In the genomic region with DNA sequence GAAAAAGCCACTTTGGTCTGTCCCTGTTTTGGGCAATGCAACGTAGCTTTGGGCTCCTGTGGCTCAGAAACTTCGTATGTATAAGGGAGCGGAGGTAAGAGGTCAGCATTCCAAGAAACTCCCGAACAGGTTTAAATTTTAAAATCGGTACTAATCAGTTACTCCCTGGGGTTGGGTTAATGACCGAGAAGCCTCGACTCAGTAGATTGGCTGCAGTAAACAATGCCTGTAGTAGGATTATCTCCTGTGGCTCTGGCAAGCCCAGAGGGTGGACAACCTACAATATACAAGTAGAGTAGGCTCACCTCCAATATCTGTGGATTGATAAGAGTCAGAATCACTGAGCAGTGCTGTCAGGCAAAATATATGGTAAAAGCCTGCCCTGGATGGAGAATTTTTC, we compare ENCODE assay signal across 1 cellular context.
TF ChIP-seq lines count a peak whose summit lies in the region.

No MANE protein-coding gene starts in this region.

TF ChIP-seq in GM23338, 12 proteins besides CTCF, POLR2A, EP300 and RAD21 (continued from another document):
- TF ChIP-seq, protein P1, sequence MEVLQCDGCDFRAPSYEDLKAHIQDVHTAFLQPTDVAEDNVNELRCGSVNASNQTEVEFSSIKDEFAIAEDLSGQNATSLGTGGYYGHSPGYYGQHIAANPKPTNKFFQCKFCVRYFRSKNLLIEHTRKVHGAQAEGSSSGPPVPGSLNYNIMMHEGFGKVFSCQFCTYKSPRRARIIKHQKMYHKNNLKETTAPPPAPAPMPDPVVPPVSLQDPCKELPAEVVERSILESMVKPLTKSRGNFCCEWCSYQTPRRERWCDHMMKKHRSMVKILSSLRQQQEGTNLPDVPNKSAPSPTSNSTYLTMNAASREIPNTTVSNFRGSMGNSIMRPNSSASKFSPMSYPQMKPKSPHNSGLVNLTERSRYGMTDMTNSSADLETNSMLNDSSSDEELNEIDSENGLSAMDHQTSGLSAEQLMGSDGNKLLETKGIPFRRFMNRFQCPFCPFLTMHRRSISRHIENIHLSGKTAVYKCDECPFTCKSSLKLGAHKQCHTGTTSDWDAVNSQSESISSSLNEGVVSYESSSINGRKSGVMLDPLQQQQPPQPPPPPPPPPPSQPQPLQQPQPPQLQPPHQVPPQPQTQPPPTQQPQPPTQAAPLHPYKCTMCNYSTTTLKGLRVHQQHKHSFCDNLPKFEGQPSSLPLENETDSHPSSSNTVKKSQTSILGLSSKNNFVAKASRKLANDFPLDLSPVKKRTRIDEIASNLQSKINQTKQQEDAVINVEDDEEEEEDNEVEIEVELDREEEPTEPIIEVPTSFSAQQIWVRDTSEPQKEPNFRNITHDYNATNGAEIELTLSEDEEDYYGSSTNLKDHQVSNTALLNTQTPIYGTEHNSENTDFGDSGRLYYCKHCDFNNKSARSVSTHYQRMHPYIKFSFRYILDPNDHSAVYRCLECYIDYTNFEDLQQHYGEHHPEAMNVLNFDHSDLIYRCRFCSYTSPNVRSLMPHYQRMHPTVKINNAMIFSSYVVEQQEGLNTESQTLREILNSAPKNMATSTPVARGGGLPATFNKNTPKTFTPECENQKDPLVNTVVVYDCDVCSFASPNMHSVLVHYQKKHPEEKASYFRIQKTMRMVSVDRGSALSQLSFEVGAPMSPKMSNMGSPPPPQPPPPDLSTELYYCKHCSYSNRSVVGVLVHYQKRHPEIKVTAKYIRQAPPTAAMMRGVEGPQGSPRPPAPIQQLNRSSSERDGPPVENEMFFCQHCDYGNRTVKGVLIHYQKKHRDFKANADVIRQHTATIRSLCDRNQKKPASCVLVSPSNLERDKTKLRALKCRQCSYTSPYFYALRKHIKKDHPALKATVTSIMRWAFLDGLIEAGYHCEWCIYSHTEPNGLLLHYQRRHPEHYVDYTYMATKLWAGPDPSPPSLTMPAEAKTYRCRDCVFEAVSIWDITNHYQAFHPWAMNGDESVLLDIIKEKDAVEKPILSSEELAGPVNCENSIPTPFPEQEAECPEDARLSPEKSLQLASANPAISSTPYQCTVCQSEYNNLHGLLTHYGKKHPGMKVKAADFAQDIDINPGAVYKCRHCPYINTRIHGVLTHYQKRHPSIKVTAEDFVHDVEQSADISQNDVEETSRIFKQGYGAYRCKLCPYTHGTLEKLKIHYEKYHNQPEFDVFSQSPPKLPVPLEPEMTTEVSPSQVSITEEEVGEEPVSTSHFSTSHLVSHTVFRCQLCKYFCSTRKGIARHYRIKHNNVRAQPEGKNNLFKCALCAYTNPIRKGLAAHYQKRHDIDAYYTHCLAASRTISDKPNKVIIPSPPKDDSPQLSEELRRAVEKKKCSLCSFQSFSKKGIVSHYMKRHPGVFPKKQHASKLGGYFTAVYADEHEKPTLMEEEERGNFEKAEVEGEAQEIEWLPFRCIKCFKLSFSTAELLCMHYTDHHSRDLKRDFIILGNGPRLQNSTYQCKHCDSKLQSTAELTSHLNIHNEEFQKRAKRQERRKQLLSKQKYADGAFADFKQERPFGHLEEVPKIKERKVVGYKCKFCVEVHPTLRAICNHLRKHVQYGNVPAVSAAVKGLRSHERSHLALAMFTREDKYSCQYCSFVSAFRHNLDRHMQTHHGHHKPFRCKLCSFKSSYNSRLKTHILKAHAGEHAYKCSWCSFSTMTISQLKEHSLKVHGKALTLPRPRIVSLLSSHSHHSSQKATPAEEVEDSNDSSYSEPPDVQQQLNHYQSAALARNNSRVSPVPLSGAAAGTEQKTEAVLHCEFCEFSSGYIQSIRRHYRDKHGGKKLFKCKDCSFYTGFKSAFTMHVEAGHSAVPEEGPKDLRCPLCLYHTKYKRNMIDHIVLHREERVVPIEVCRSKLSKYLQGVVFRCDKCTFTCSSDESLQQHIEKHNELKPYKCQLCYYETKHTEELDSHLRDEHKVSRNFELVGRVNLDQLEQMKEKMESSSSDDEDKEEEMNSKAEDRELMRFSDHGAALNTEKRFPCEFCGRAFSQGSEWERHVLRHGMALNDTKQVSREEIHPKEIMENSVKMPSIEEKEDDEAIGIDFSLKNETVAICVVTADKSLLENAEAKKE (CRISPR knock-in tag; IDR thresholded peaks at IDR 0.05): no peak
- no peak for TF ChIP-seq JUNB (IDR thresholded peaks at IDR 0.05; ENCODE audit: unreplicated experiment)
TF ChIP-seq in GM23338: peak in this region for 0.
